32 cellular contexts compared by ENCODE assay signal in the genomic region with DNA sequence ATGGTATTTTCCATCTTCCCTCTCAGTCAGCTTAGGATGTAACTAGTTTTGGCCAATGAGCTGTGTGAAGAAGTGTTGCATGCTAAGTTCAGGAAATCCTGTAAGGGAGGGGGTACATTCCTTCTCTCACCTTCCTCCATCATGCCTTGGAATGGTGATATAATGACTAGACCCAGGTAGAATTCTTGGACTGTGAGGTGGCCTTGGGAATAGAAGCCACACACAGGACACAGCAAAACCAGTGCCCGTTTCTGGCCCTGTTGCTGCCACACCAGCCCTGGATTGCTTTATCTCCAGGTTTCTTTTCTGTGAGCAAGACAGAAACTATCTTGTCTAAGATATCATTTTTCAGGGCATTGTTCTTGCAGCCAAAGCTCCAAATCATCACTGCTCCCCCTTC.
"Had no signal": no experiment of that assay in that cellular context is flagged by ENCODE, and none has a peak within 500 bp of the region (broad histone marks: within the 10 kb centered on the region; RNA-seq: fewer than 3 reads in every experiment).

No MANE protein-coding gene starts in this region.

- H3K9me3 ChIP-seq: ascending aorta, SJCRH30 had no signal

- H3K4me2 ChIP-seq: PC-9 had no signal

- ATAC-seq: activated T-cell treated with anti-CD3 and anti-CD28 coated beads, Interleukin-2, amount 50 U/mL, for 72 hours; activated T-helper 17 cell treated with anti-CD3 and anti-CD28 coated beads, Interleukin-2, amount 50 U/mL, for 72 hours had no signal

- H2AFZ ChIP-seq: PC-9 had no signal

- H3K4me1 ChIP-seq: ascending aorta, SJCRH30 had no signal

- H3K27me3 ChIP-seq: ascending aorta, MG63, SJCRH30 had no signal

- H3K27ac ChIP-seq: ascending aorta, PC-9, RWPE1, SJCRH30, SK-N-MC, WERI-Rb-1 had no signal

- H3K4me3 ChIP-seq: ascending aorta, MG63, PC-9, SJCRH30, SK-N-MC had no signal

- H3K36me3 ChIP-seq: ascending aorta, MG63, SJCRH30, WERI-Rb-1 had no signal

- DNase-seq: activated CD4-positive, alpha-beta memory T cell treated with anti-CD3 and anti-CD28 coated beads, Interleukin-2, amount 10 ng/mL, durations not matched to agents 7 days and 5 days; activated CD4-positive, alpha-beta T cell treated with anti-CD3 and anti-CD28 coated beads for 1 hour; activated CD4-positive, alpha-beta T cell treated with anti-CD3 and anti-CD28 coated beads for 48 hours; activated CD4-positive, CD25-positive, alpha-beta regulatory T cell; activated effector memory CD4-positive, alpha-beta T cell treated with anti-CD3 and anti-CD28 coated beads, Interleukin-2, amount 50 U/mL, for 16 hours; activated naive CD4-positive, alpha-beta T cell; activated naive CD4-positive, alpha-beta T cell treated with anti-CD3 and anti-CD28 coated beads, Interleukin-2, amount 50 U/mL, for 16 hours; activated naive CD8-positive, alpha-beta T cell treated with anti-CD3 and anti-CD28 coated beads for 36 hours; activated T-cell treated with anti-CD3 and anti-CD28 coated beads, Interleukin-2, amount 50 U/mL, for 1 hour; activated T-cell treated with anti-CD3 and anti-CD28 coated beads, Interleukin-2, amount 50 U/mL, for 72 hours; amygdala; Karpas-422; KBM-7; MG63; NCI-H1048; NCI-H1105 treated with DMSO at 0.1 percent for 48 hours; NCI-H1436 treated with DMSO at 0.1 percent for 48 hours; NCI-H1694 treated with DMSO at 0.1 percent for 48 hours; NCI-H2029; NCI-H510A; NCI-H526; NCI-H748 treated with DMSO at 0.1 percent for 48 hours; NK-92 treated with Interleukin-12 subunit alpha and Interleukin-12 subunit beta, amount 100 ng/mL, for 24 hours; PC-9; Right ventricle myocardium superior; SJCRH30; T1000; WERI-Rb-1 had no signal
